In genomic region chr7:106069471-106070200, GRCh38 we compare ENCODE assay signal across 11 cellular contexts. TPM values are rescaled to one million over a fixed set of nuclear protein-coding genes. Genes with fewer than 3 reads are reported as not detected.
DNase-seq lines count a peak whose midpoint lies in the region; ATAC-seq and TF ChIP-seq lines count a peak whose summit lies in the region.
"Had no signal": no experiment of that assay in that cellular context is flagged by ENCODE, and none has a peak within 500 bp of the region (broad histone marks: within the 10 kb centered on the region; RNA-seq: fewer than 3 reads in every experiment).

No MANE protein-coding gene starts in this region.

- peaks cover 36% of the 10 kb centered on the region for H3K4me1 Mint-ChIP-seq in activated CD4-positive, alpha-beta T cell treated with anti-CD3 and anti-CD28 coated beads, Interleukin-2, amount 10 ng/mL, durations not matched to agents 24 days and 14 days
- peaks cover 60 to 88% of the 10 kb centered on the region in 2 donors for H3K4me1 Mint-ChIP-seq in stimulated activated naive B cell treated with anti-CD40 and anti-IgM and Interleukin-4, amounts not matched to agents 10 μg/mL and 1 μg/mL and 100 μg/mL, for 72 hours

- no peak for ATAC-seq in stimulated activated naive B cell treated with anti-CD40 and anti-IgM and Interleukin-4, amounts not matched to agents 10 μg/mL and 1 μg/mL and 100 μg/mL, for 72 hours (replicated peaks)
- ATAC-seq in GM21786 (IDR thresholded peaks at IDR 0.05; ENCODE audit: unreplicated experiment): no peak

- no peaks in the 10 kb centered on the region for H3K27me3 Mint-ChIP-seq in activated CD4-positive, alpha-beta T cell treated with anti-CD3 and anti-CD28 coated beads, Interleukin-2, amount 10 ng/mL, durations not matched to agents 24 days and 14 days
- no peaks in the 10 kb centered on the region for H3K27me3 Mint-ChIP-seq in stimulated activated naive B cell treated with anti-CD40 and anti-IgM and Interleukin-4, amounts not matched to agents 10 μg/mL and 1 μg/mL and 100 μg/mL, for 72 hours

- peak overlapping the region; percentile 51 for H3K27ac ChIP-seq in mammary epithelial cell (ENCODE audit: insufficient read depth, low read depth, low read length)

- intact Hi-C loops in activated CD4-positive, alpha-beta T cell treated with anti-CD3 and anti-CD28 coated beads, Interleukin-2, amount 10 ng/mL, durations not matched to agents 24 days and 14 days (cut with micrococcal nuclease): loop anchor here (5.0 kb wide), 2 partner anchors 83 to 262 kb away; no protein-coding TSS in a partner anchor
- intact Hi-C loops in mammary epithelial cell (cut with micrococcal nuclease): loop anchor here (10.0 kb wide), 1 partner anchor 1095 kb away; the partner anchor contains the start of gene HBP1

- no peak overlapping the region for H3K4me2 ChIP-seq in mammary epithelial cell (ENCODE audit: insufficient read depth, low read depth, low read length)

- WGBS in mammary epithelial cell (ENCODE audit: low coverage, missing lambda C conversion rate): 83% methylated on average over 6 of the region's 9 CpGs

- H3K9ac ChIP-seq in mammary epithelial cell (ENCODE audit: insufficient read depth, low read length): no peak overlapping the region

- CTCF ChIA-PET in mammary epithelial cell (lab: Charles Lee; ENCODE audit: low non-redundant PET): no interaction called here

- H3K4me3 Mint-ChIP-seq in activated CD4-positive, alpha-beta T cell treated with anti-CD3 and anti-CD28 coated beads, Interleukin-2, amount 10 ng/mL, durations not matched to agents 24 days and 14 days: no peak overlapping the region
- H3K4me3 Mint-ChIP-seq in stimulated activated naive B cell treated with anti-CD40 and anti-IgM and Interleukin-4, amounts not matched to agents 10 μg/mL and 1 μg/mL and 100 μg/mL, for 72 hours: peak overlapping the region in 1 of 2 donors; percentile 28

- no peaks in the 10 kb centered on the region for H3K9me3 Mint-ChIP-seq in activated CD4-positive, alpha-beta T cell treated with anti-CD3 and anti-CD28 coated beads, Interleukin-2, amount 10 ng/mL, durations not matched to agents 24 days and 14 days
- no peaks in the 10 kb centered on the region for H3K9me3 Mint-ChIP-seq in stimulated activated naive B cell treated with anti-CD40 and anti-IgM and Interleukin-4, amounts not matched to agents 10 μg/mL and 1 μg/mL and 100 μg/mL, for 72 hours

- BruUV-seq in mammary epithelial cell (replicated peaks; lab: Mats Ljungman, UMichigan): no TSS peak

- H2AFZ ChIP-seq in mammary epithelial cell (ENCODE audit: low read depth, low read length): peak overlapping the region; percentile 48

- peak; percentile 50 for DNase-seq in activated CD4-positive, alpha-beta T cell treated with anti-CD3 and anti-CD28 coated beads, Interleukin-2, amount 10 ng/mL, durations not matched to agents 24 days and 14 days
- DNase-seq in activated CD4-positive, alpha-beta T cell treated with anti-CD3 and anti-CD28 coated beads, Interleukin-2, amount 50 U/mL, for 1 hour: no peak
- DNase-seq in NCI-H69 (lab: John Stamatoyannopoulos, UW): peak; percentile 51
- no peak for DNase-seq in mammary epithelial cell
- no peak for DNase-seq in stimulated activated naive B cell treated with anti-CD40 and anti-IgM and Interleukin-4, amounts not matched to agents 10 μg/mL and 1 μg/mL and 100 μg/mL, for 72 hours
- DNase-seq in NCI-H748 (lab: John Stamatoyannopoulos, UW; ENCODE audit: unreplicated experiment): no peak
- DNase-seq in KBM-7: no peak
- DNase-seq: hippocampal formation, mesenchymal stem cell had no signal

- no peak for TF ChIP-seq CTCF in mammary epithelial cell (conservative IDR thresholded peaks at IDR 0.05 in 1 of 2, IDR thresholded peaks at IDR 0.05 in 1 of 2; ENCODE audit: extremely low read depth in 1 of 2, insufficient read depth in 1 of 2, low read depth in 1 of 2, low read length in 2 of 2)

- no peak overlapping the region for H3K4me3 ChIP-seq in mammary epithelial cell (replicated peaks in 1 of 3; ENCODE audit: insufficient read depth in 1 of 3, low read depth in 2 of 3, low read length in 3 of 3)
- H3K4me3 ChIP-seq: upper lobe of left lung had no signal

- H3K4me1 ChIP-seq in mammary epithelial cell (ENCODE audit: insufficient read depth, low read length): peaks cover 69% of the 10 kb centered on the region

- H3K27ac Mint-ChIP-seq in activated CD4-positive, alpha-beta T cell treated with anti-CD3 and anti-CD28 coated beads, Interleukin-2, amount 10 ng/mL, durations not matched to agents 24 days and 14 days: peak overlapping the region; percentile 31
- peak overlapping the region; percentile 99 for H3K27ac Mint-ChIP-seq in stimulated activated naive B cell treated with anti-CD40 and anti-IgM and Interleukin-4, amounts not matched to agents 10 μg/mL and 1 μg/mL and 100 μg/mL, for 72 hours

- H3K36me3 ChIP-seq in mammary epithelial cell (ENCODE audit: insufficient read depth, low read length): no peaks in the 10 kb centered on the region
- H3K36me3 ChIP-seq: upper lobe of left lung had no signal

- H3K9me3 ChIP-seq in mammary epithelial cell (replicated peaks; ENCODE audit: insufficient read depth, low read length): no peaks in the 10 kb centered on the region
- H3K9me3 ChIP-seq: upper lobe of left lung had no signal

- no peaks in the 10 kb centered on the region for H3K36me3 Mint-ChIP-seq in activated CD4-positive, alpha-beta T cell treated with anti-CD3 and anti-CD28 coated beads, Interleukin-2, amount 10 ng/mL, durations not matched to agents 24 days and 14 days (ENCODE audit: low read depth)
- H3K36me3 Mint-ChIP-seq in stimulated activated naive B cell treated with anti-CD40 and anti-IgM and Interleukin-4, amounts not matched to agents 10 μg/mL and 1 μg/mL and 100 μg/mL, for 72 hours: peaks cover 0 to 5% of the 10 kb centered on the region in 2 donors

- H4K20me1 ChIP-seq in mammary epithelial cell (ENCODE audit: insufficient read depth, low read length): no peaks in the 10 kb centered on the region

- H3K79me2 ChIP-seq in mammary epithelial cell (ENCODE audit: insufficient read depth, low read length): no peaks in the 10 kb centered on the region

- in situ Hi-C loops in mammary epithelial cell (cut with MboI; ENCODE audit: low sequenced_read_pairs in 2 of 2) (no loop called here), KBM-7 (cut with MboI; ENCODE audit: low pct_unique_long_range_greater_than_20kb, low sequenced_read_pairs) (no loop called here)

- dilution Hi-C loops in mammary epithelial cell (cut with HindIII; ENCODE audit: low sequenced_read_pairs): loop anchor here (5.0 kb wide), 1 partner anchor 78 kb away; no protein-coding TSS in a partner anchor

- H3K27me3 ChIP-seq in mammary epithelial cell (ENCODE audit: insufficient read depth, low read length): no peaks in the 10 kb centered on the region
- H3K27me3 ChIP-seq: upper lobe of left lung had no signal

RNA-seq across cellular contexts. Expression of gene SYPL1, which starts 42.5 kb away (rescaled TPM):
- 26.6 and 27.2 TPM in 2 replicates for total RNA-seq in activated CD4-positive, alpha-beta T cell treated with anti-CD3 and anti-CD28 coated beads, Interleukin-2, amount 10 ng/mL, durations not matched to agents 24 days and 14 days
- 100 to 1,000 TPM in 1 of 2 donors, 10 to 100 TPM in 1; 74.3 to 124 TPM for total RNA-seq in mammary epithelial cell
- 131 TPM for polyA plus RNA-seq in mammary epithelial cell
- polyA minus RNA-seq in mammary epithelial cell: 278 TPM

Comparison
In these comparisons a context has a peak if more than half of its experiments do, and no peak if none do; other contexts are left out.
1. DNase-seq: peak in activated CD4-positive, alpha-beta T cell treated with anti-CD3 and anti-CD28 coated beads, Interleukin-2, amount 10 ng/mL, durations not matched to agents 24 days and 14 days (single experiment) and NCI-H69 (single experiment); none in activated CD4-positive, alpha-beta T cell treated with anti-CD3 and anti-CD28 coated beads, Interleukin-2, amount 50 U/mL, for 1 hour (single experiment), mammary epithelial cell (single experiment), stimulated activated naive B cell treated with anti-CD40 and anti-IgM and Interleukin-4, amounts not matched to agents 10 μg/mL and 1 μg/mL and 100 μg/mL, for 72 hours (single experiment), NCI-H748 (single experiment) and KBM-7 (single experiment).